ENCODE assay signal across 12 cellular contexts in the genomic region with DNA sequence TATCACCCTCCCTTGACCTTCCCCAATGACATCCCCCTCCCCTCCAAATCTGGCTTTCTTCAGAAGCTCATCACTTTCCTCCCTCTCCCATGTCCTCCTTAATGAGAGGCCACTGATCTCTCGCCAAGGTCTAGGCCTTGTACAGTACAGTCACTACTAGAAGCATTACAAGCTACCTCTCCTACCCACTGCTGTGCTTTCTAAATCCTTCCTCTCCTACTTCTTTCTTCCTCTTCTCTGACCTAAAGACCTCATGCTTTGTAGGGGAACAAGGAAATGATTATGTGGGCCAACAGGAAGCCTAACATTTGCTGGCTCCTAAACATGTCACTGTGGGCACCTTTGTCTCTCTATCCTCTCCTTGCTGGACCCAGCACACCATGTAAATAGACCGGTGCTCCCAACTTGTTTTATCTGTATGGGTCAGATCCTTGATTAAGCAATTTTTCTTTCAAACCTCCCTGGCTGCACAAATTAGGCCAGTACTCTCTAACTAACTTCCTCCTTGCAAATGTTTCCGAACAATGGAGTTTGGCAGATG. TPM values are rescaled to one million over a fixed set of nuclear protein-coding genes. Genes with fewer than 3 reads are reported as not detected.
DNase-seq lines count a peak whose midpoint lies in the region; ATAC-seq and TF ChIP-seq lines count a peak whose summit lies in the region.
"Had no signal": no experiment of that assay in that cellular context is flagged by ENCODE, and none has a peak within 500 bp of the region (broad histone marks: within the 10 kb centered on the region; RNA-seq: fewer than 3 reads in every experiment).

No MANE protein-coding gene starts in this region.

- no peak overlapping the region for H3K4me3 ChIP-seq in esophagus squamous epithelium

- H3K27me3 ChIP-seq in esophagus squamous epithelium, result no peaks in the 10 kb centered on the region

- H3K36me3 Mint-ChIP-seq in progenitor cell of endocrine pancreas (ENCODE audit: insufficient read depth), result no peaks in the 10 kb centered on the region

- no peak overlapping the region for H3K4me3 Mint-ChIP-seq in progenitor cell of endocrine pancreas (ENCODE audit: low read depth)
- H3K4me3 Mint-ChIP-seq: B cell, H9 had no signal

- TF ChIP-seq POLR2A in esophagus squamous epithelium (IDR thresholded peaks at IDR 0.05), result no peak

- H3K9me3 Mint-ChIP-seq in progenitor cell of endocrine pancreas (ENCODE audit: low read depth), result peaks cover 5% of the 10 kb centered on the region

- peak overlapping the region; percentile 19 to 58 (median 34) for H3K27ac ChIP-seq in esophagus squamous epithelium

- 54 to 70% methylated on average over 3 of the region's 3 CpGs for WGBS in esophagus squamous epithelium, 2 donors

- TF ChIP-seq CTCF in esophagus squamous epithelium (IDR thresholded peaks at IDR 0.05) (no peak), progenitor cell of endocrine pancreas (IDR thresholded peaks at IDR 0.05; ENCODE audit: unreplicated experiment) (no peak)

- no peak for ATAC-seq in HG02642 (IDR thresholded peaks at IDR 0.05; ENCODE audit: poor library complexity, unreplicated experiment)

- no peaks in the 10 kb centered on the region for H3K27me3 Mint-ChIP-seq in progenitor cell of endocrine pancreas

- DNase-seq in Kasumi-1 (lab: John Stamatoyannopoulos, UW) (peak; percentile 30), SKM-1 (lab: John Stamatoyannopoulos, UW; ENCODE audit: unreplicated experiment) (peak; percentile 53), esophagus squamous epithelium (lab: John Stamatoyannopoulos, UW) (no peak), progenitor cell of endocrine pancreas (ENCODE audit: low spot score, unreplicated experiment) (no peak), HuH-7 (ENCODE audit: low spot score) (no peak), C1 segment of cervical spinal cord (lab: John Stamatoyannopoulos, UW) (no peak)
- DNase-seq: H9; mesendoderm; MM.1S; stimulated activated CD4-positive, alpha-beta T cell treated with anti-CD3 and anti-CD28 coated beads, Interleukin-4, amount 100 ng/mL, for 1 hour had no signal

- H3K4me1 Mint-ChIP-seq in progenitor cell of endocrine pancreas (ENCODE audit: low read depth), result peaks cover 2% of the 10 kb centered on the region
- H3K4me1 Mint-ChIP-seq: B cell, H9 had no signal

- intact Hi-C loops in esophagus squamous epithelium (cut with DNase I), result no loop called here

- H3K36me3 ChIP-seq in esophagus squamous epithelium, result no peaks in the 10 kb centered on the region

- H3K4me1 ChIP-seq in esophagus squamous epithelium, result peaks cover 0 to 30% (median 4%) of the 10 kb centered on the region in 3 donors

- peak overlapping the region; percentile 4 for H3K27ac Mint-ChIP-seq in progenitor cell of endocrine pancreas
- H3K27ac Mint-ChIP-seq: B cell, H9 had no signal

- H3K9me3 ChIP-seq in esophagus squamous epithelium, result peaks cover 0 to 8% (median 8%) of the 10 kb centered on the region in 3 donors

RNA-seq across cellular contexts. Expression of gene SLC28A3, which starts 16.7 kb away (rescaled TPM):
- 10 to 100 TPM in 1 of 4 donors, 1 to 10 TPM in 2, under 1 TPM in 1; 0.95 to 16.1 (median 2.7) TPM for total RNA-seq in esophagus squamous epithelium
- 0.55 and 0.62 TPM in 2 replicates for total RNA-seq in progenitor cell of endocrine pancreas
- total RNA-seq: B cell, H9 had no signal

Comparison
In these comparisons a context has a peak if more than half of its experiments do, and no peak if none do; other contexts are left out.
1. DNase-seq: peak in Kasumi-1 (2 of 2) and SKM-1 (single experiment); none in esophagus squamous epithelium (single experiment), progenitor cell of endocrine pancreas (single experiment), HuH-7 (single experiment) and C1 segment of cervical spinal cord (0 of 14).